18 cellular contexts compared by ENCODE assay signal in the genomic region with DNA sequence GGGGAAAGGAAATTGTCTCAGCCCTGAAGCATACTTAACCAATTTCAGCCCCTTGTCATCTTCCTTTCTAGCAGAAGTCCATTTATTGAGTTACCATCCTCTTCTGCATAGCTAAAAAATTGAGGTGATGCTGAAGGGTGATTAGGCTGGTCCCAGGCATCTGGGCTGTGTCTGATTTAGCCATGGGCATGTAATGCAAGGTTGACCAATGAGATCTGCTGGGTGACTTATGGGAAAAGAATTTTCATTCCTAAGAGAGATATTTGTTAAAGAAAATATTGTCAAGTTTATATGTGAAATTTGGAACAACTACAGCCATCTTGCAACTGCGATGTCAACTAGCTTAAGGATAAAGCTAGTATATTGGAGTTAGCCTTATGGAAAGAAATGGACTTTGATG.
"Had no signal": no experiment of that assay in that cellular context is flagged by ENCODE, and none has a peak within 500 bp of the region (broad histone marks: within the 10 kb centered on the region; RNA-seq: fewer than 3 reads in every experiment).

No MANE protein-coding gene starts in this region.

- DNase-seq: activated B cell treated with CpG ODN at 0.5 μM for 24 hours; activated CD8-positive, alpha-beta memory T cell treated with anti-CD3 and anti-CD28 coated beads, Interleukin-2, amount 50 U/mL, for 48 hours; activated naive CD4-positive, alpha-beta T cell; aorta; hypothalamus; left cardiac atrium; midbrain; stimulated activated naive CD8-positive, alpha-beta T cell treated with anti-CD3 and anti-CD28 coated beads, Interleukin-15, Interleukin-2, amounts not matched to agents 100 U/mL and 50 U/mL, for 24 hours; T-helper 17 cell; testis; upper lobe of right lung had no signal

- H3K4me3 ChIP-seq: lung, right atrium auricular region, smooth muscle cell, testis, upper lobe of right lung had no signal

- H3K27ac ChIP-seq: right atrium auricular region, testis, upper lobe of right lung had no signal

- H3K9me3 Mint-ChIP-seq: activated B cell treated with CpG ODN at 0.5 μM for 24 hours; activated T-helper 1 cell treated with anti-CD3 and anti-CD28 coated beads, Interleukin-12 subunit alpha, Interleukin-12 subunit beta, Interleukin-2, Interleukin-4 antibody, amounts not matched to agents 30 ng/mL and 10 ng/mL and 1 ng/mL, durations not matched to agents 14 hours and 24 hours and 36 hours had no signal

- H3K4me3 Mint-ChIP-seq: activated B cell treated with CpG ODN at 0.5 μM for 24 hours; activated CD4-positive, alpha-beta T cell treated with anti-CD3 and anti-CD28 coated beads, Interleukin-2, amount 10 ng/mL, durations not matched to agents 24 days and 14 days; activated T-helper 1 cell treated with anti-CD3 and anti-CD28 coated beads, Interleukin-12 subunit alpha, Interleukin-12 subunit beta, Interleukin-2, Interleukin-4 antibody, amounts not matched to agents 30 ng/mL and 10 ng/mL and 1 ng/mL, durations not matched to agents 14 hours and 24 hours and 36 hours; T-helper 17 cell had no signal

- H3K36me3 ChIP-seq: right atrium auricular region, upper lobe of right lung had no signal

- H3K4me2 ChIP-seq: smooth muscle cell had no signal

- H3K27ac Mint-ChIP-seq: activated B cell treated with CpG ODN at 0.5 μM for 24 hours; activated CD4-positive, alpha-beta T cell treated with anti-CD3 and anti-CD28 coated beads, Interleukin-2, amount 10 ng/mL, durations not matched to agents 24 days and 14 days; activated T-helper 1 cell treated with anti-CD3 and anti-CD28 coated beads, Interleukin-12 subunit alpha, Interleukin-12 subunit beta, Interleukin-2, Interleukin-4 antibody, amounts not matched to agents 30 ng/mL and 10 ng/mL and 1 ng/mL, durations not matched to agents 14 hours and 24 hours and 36 hours; progenitor cell of endocrine pancreas; T-helper 17 cell had no signal

- FAIRE-seq: TTC549 had no signal

- ATAC-seq: left cardiac atrium; stimulated activated naive CD8-positive, alpha-beta T cell treated with anti-CD3 and anti-CD28 coated beads, Interleukin-15, Interleukin-2, amounts not matched to agents 100 U/mL and 50 U/mL, for 24 hours; T-helper 17 cell; upper lobe of right lung had no signal

- H3K9me3 ChIP-seq: right atrium auricular region, testis, upper lobe of right lung had no signal

- H3K27me3 ChIP-seq: right atrium auricular region, testis, upper lobe of right lung had no signal
